1 cellular context compared by ENCODE assay signal in genomic region chr3:102085431-102086226, GRCh38.
TF ChIP-seq lines count a peak whose summit lies in the region.

No MANE protein-coding gene starts in this region.

TF ChIP-seq in GM12878, 131 proteins besides CTCF, POLR2A, EP300 and RAD21:
- TF ChIP-seq ZBTB40 (IDR thresholded peaks at IDR 0.05; ENCODE audit: borderline replicate concordance) (peak; percentile 56; the same call in 1 of the 2 replicates), SUPT20H (IDR thresholded peaks at IDR 0.05; ENCODE audit: borderline replicate concordance, control insufficient read depth, low read depth, low read length) (no peak), SMAD5 (IDR thresholded peaks at IDR 0.05; ENCODE audit: low read depth) (no peak), USF2 (IDR thresholded peaks at IDR 0.05; ENCODE audit: borderline replicate concordance, low read depth, low read length) (no peak), E2F8 (IDR thresholded peaks at IDR 0.05; ENCODE audit: low read depth, partially characterized antibody) (no peak), CREB1 (IDR thresholded peaks at IDR 0.05; ENCODE audit: low read depth) (no peak), NFIC (IDR thresholded peaks at IDR 0.05; ENCODE audit: low read depth, low read length) (no peak), KDM1A (IDR thresholded peaks at IDR 0.05; ENCODE audit: borderline replicate concordance) (no peak), SPI1 (IDR thresholded peaks at IDR 0.05; ENCODE audit: borderline replicate concordance, insufficient read depth, low read depth, low read length) (no peak), ZNF217 (IDR thresholded peaks at IDR 0.05) (0 out of 2 replicates have a peak, but pooled peaks have one; percentile 43), ZBTB33 (IDR thresholded peaks at IDR 0.05) (no peak), RUNX3 (IDR thresholded peaks at IDR 0.05; ENCODE audit: low read length) (no peak), PAX8 (IDR thresholded peaks at IDR 0.05) (no peak), HCFC1 (IDR thresholded peaks at IDR 0.05; ENCODE audit: low read length) (no peak), BCL11A (IDR thresholded peaks at IDR 0.05; ENCODE audit: low read depth, low read length) (no peak; the same call in 1 of the 2 replicates), SREBF1 (IDR thresholded peaks at IDR 0.05; ENCODE audit: low read length) (no peak), NR2C1 (IDR thresholded peaks at IDR 0.05) (no peak), SUZ12 (IDR thresholded peaks at IDR 0.05; ENCODE audit: unreplicated experiment) (no peak), IKZF1 (conservative IDR thresholded peaks at IDR 0.05) (no peak), ZBTB4 (CRISPR knock-in tag; IDR thresholded peaks at IDR 0.05) (no peak), CUX1 (IDR thresholded peaks at IDR 0.05; ENCODE audit: insufficient replicate concordance, low read depth, low read length) (no peak), JUNB (IDR thresholded peaks at IDR 0.05) (peak; percentile 31; the same call in 1 of the 2 replicates), RBBP5 (conservative IDR thresholded peaks at IDR 0.05) (no peak), POLR2AphosphoS2 (IDR thresholded peaks at IDR 0.05; ENCODE audit: low read depth, low read length) (no peak)
